ENCODE assay signal across 19 cellular contexts in genomic region chr7:70657532-70657931, GRCh38.
DNase-seq lines count a peak whose midpoint lies in the region; ATAC-seq and TF ChIP-seq lines count a peak whose summit lies in the region.
"Had no signal": no experiment of that assay in that cellular context is flagged by ENCODE, and none has a peak within 500 bp of the region (broad histone marks: within the 10 kb centered on the region; RNA-seq: fewer than 3 reads in every experiment).

No MANE protein-coding gene starts in this region.

- no peaks in the 10 kb centered on the region for H3K9me3 Mint-ChIP-seq in stimulated activated effector memory CD8-positive, alpha-beta T cell treated with anti-CD3 and anti-CD28 coated beads, Interleukin-12 subunit alpha, Interleukin-12 subunit beta, amount 100 ng/mL, for 72 hours
- H3K9me3 Mint-ChIP-seq: CD8-positive, alpha-beta memory T cell had no signal

- ATAC-seq in psoas muscle: peak; percentile 97 to 99 (median 98)
- no peak for ATAC-seq in stimulated activated effector memory CD8-positive, alpha-beta T cell treated with anti-CD3 and anti-CD28 coated beads, Interleukin-12 subunit alpha, Interleukin-12 subunit beta, amount 100 ng/mL, for 72 hours

- H3K27ac Mint-ChIP-seq in stimulated activated effector memory CD8-positive, alpha-beta T cell treated with anti-CD3 and anti-CD28 coated beads, Interleukin-12 subunit alpha, Interleukin-12 subunit beta, amount 100 ng/mL, for 72 hours: no peak overlapping the region

- no peaks in the 10 kb centered on the region for H3K9me3 ChIP-seq in psoas muscle

- intact Hi-C loops in psoas muscle (cut with DNase I): loop anchor here in 1 of 2 donors (10.0 kb wide), 1 partner anchor 113 kb away; no protein-coding TSS in a partner anchor

- 26 to 55% (median 37%) methylated on average over 5 of the region's 5 CpGs for WGBS in psoas muscle, 3 donors

- H3K4me1 ChIP-seq in psoas muscle: peaks cover 26% of the 10 kb centered on the region
- H3K4me1 ChIP-seq: SJSA1 had no signal

- DNase-seq in NCI-H187 (lab: John Stamatoyannopoulos, UW) (peak; percentile 27 to 83), NCI-H2107 treated with DMSO at 0.1 percent for 48 hours (lab: John Stamatoyannopoulos, UW; ENCODE audit: unreplicated experiment) (peak; percentile 92), caudate nucleus (lab: John Stamatoyannopoulos, UW) (peak in 1 of 61 donors; percentile 25), psoas muscle (peak; percentile 27 to 67), kidney glomerular epithelial cell (lab: John Stamatoyannopoulos, UW) (no peak), mesenteric fat pad (ENCODE audit: low spot score) (no peak)
- no peak for DNase-seq in stimulated activated effector memory CD8-positive, alpha-beta T cell treated with anti-CD3 and anti-CD28 coated beads, Interleukin-12 subunit alpha, Interleukin-12 subunit beta, amount 100 ng/mL, for 72 hours (ENCODE audit: low spot score in 2 of 2)
- DNase-seq: ACHN, C1 segment of cervical spinal cord, DMS53, H7, MV-4-11, NCI-H1930, NCI-H226, NCI-H524 treated with DMSO at 0.1 percent for 48 hours had no signal

- TF ChIP-seq CTCF in psoas muscle (IDR thresholded peaks at IDR 0.05): no peak

- H3K36me3 Mint-ChIP-seq in stimulated activated effector memory CD8-positive, alpha-beta T cell treated with anti-CD3 and anti-CD28 coated beads, Interleukin-12 subunit alpha, Interleukin-12 subunit beta, amount 100 ng/mL, for 72 hours: no peaks in the 10 kb centered on the region

- H3K4me3 Mint-ChIP-seq in stimulated activated effector memory CD8-positive, alpha-beta T cell treated with anti-CD3 and anti-CD28 coated beads, Interleukin-12 subunit alpha, Interleukin-12 subunit beta, amount 100 ng/mL, for 72 hours: no peak overlapping the region
- H3K4me3 Mint-ChIP-seq: CD8-positive, alpha-beta memory T cell had no signal

- peak overlapping the region; percentile 58 for H3K27ac ChIP-seq in caudate nucleus (ENCODE audit: low read depth, low read length)
- H3K27ac ChIP-seq in psoas muscle: peak overlapping the region; percentile 86
- H3K27ac ChIP-seq: KMS-11, RWPE1, SJSA1 had no signal

- H3K4me3 ChIP-seq in psoas muscle: no peak overlapping the region
- H3K4me3 ChIP-seq: SJSA1 had no signal

- peaks cover 33% of the 10 kb centered on the region for H3K4me1 Mint-ChIP-seq in stimulated activated effector memory CD8-positive, alpha-beta T cell treated with anti-CD3 and anti-CD28 coated beads, Interleukin-12 subunit alpha, Interleukin-12 subunit beta, amount 100 ng/mL, for 72 hours

- H3K36me3 ChIP-seq in psoas muscle (ENCODE audit: insufficient read depth in 1 of 2, low read depth in 1 of 2): no peaks in the 10 kb centered on the region
- H3K36me3 ChIP-seq: SJSA1 had no signal

- no peaks in the 10 kb centered on the region for H3K27me3 ChIP-seq in psoas muscle (ENCODE audit: insufficient read depth in 3 of 3, low read length in 2 of 3)
- H3K27me3 ChIP-seq: SJSA1 had no signal

Comparison
In these comparisons a context has a peak if more than half of its experiments do, and no peak if none do; other contexts are left out.
1. DNase-seq: peak in NCI-H187 (2 of 2), NCI-H2107 treated with DMSO at 0.1 percent for 48 hours (single experiment) and psoas muscle (2 of 2); none in kidney glomerular epithelial cell (single experiment), stimulated activated effector memory CD8-positive, alpha-beta T cell treated with anti-CD3 and anti-CD28 coated beads, Interleukin-12 subunit alpha, Interleukin-12 subunit beta, amount 100 ng/mL, for 72 hours (0 of 2) and mesenteric fat pad (single experiment).